In genomic region chr7:35670856-35671569, GRCh38 we compare ENCODE assay signal across 1 cellular context.
TF ChIP-seq lines count a peak whose summit lies in the region.

No MANE protein-coding gene starts in this region.

TF ChIP-seq in K562, 482 proteins besides CTCF, POLR2A, EP300 and RAD21 (continued from another document):
- no peak for TF ChIP-seq HINFP (tag; conservative IDR thresholded peaks at IDR 0.05; ENCODE audit: low read depth)
- TF ChIP-seq SIN3B (IDR thresholded peaks at IDR 0.05; ENCODE audit: low read depth), result no peak
- no peak for TF ChIP-seq ATF6 (CRISPR knock-in tag; IDR thresholded peaks at IDR 0.05)
- TF ChIP-seq E2F6 (IDR thresholded peaks at IDR 0.05; ENCODE audit: borderline replicate concordance in 1 of 2, extremely low read depth in 1 of 2, insufficient read depth in 1 of 2, insufficient read length in 1 of 2, low read depth in 1 of 2, low read length in 1 of 2, poor library complexity in 1 of 2, severe bottlenecking in 1 of 2), result no peak
- peak; percentile 87 for TF ChIP-seq MAFG (tag; conservative IDR thresholded peaks at IDR 0.05)
- 0 out of 2 replicates have a peak, but pooled peaks have one; percentile 27 for TF ChIP-seq SMARCA4 (IDR thresholded peaks at IDR 0.05)
- TF ChIP-seq CAMTA2 (CRISPR knock-in tag; conservative IDR thresholded peaks at IDR 0.05), result no peak
- TF ChIP-seq NFE2 (IDR thresholded peaks at IDR 0.05; ENCODE audit: low read depth), result peak; percentile 55
- TF ChIP-seq ELK3 (CRISPR knock-in tag; IDR thresholded peaks at IDR 0.05), result no peak
- TF ChIP-seq EP400 (IDR thresholded peaks at IDR 0.05), result no peak
- TF ChIP-seq CCNT2 (IDR thresholded peaks at IDR 0.05; ENCODE audit: borderline replicate concordance, extremely low read depth, insufficient read length, low read depth, low read length), result no peak
- TF ChIP-seq UBTF (IDR thresholded peaks at IDR 0.05; ENCODE audit: borderline replicate concordance in 1 of 2, low read depth in 2 of 2, low read length in 2 of 2), result no peak
- no peak for TF ChIP-seq TAL1 (IDR thresholded peaks at IDR 0.05)
- no peak for TF ChIP-seq ZBTB34 (CRISPR knock-in tag; IDR thresholded peaks at IDR 0.05)
- TF ChIP-seq PURB (CRISPR knock-in tag; IDR thresholded peaks at IDR 0.05; ENCODE audit: low read depth), result no peak
- TF ChIP-seq SRSF7 (optimal IDR thresholded peaks at IDR 0.05; ENCODE audit: low read depth, low read length), result no peak
- TF ChIP-seq MEIS2 (IDR thresholded peaks at IDR 0.05; ENCODE audit: partially characterized antibody), result no peak
- no peak for TF ChIP-seq MAFK (IDR thresholded peaks at IDR 0.05; ENCODE audit: low read length)
- no peak for TF ChIP-seq RBM17 (IDR thresholded peaks at IDR 0.05; ENCODE audit: borderline replicate concordance, low read depth, low read length)
- peak; percentile 39; the same call in 1 of the 2 replicates for TF ChIP-seq NFE2L1 (tag; IDR thresholded peaks at IDR 0.05; ENCODE audit: borderline replicate concordance, low read depth)
- TF ChIP-seq NFATC3 (IDR thresholded peaks at IDR 0.05), result no peak
- TF ChIP-seq ARID1B (IDR thresholded peaks at IDR 0.05), result peak; percentile 29; the same call in 1 of the 2 replicates
- no peak for TF ChIP-seq MTF1 (CRISPR knock-in tag; IDR thresholded peaks at IDR 0.05; ENCODE audit: borderline replicate concordance)
- no peak for TF ChIP-seq STAT6 (CRISPR knock-in tag; IDR thresholded peaks at IDR 0.05)
- TF ChIP-seq MEF2D (tag; conservative IDR thresholded peaks at IDR 0.05; ENCODE audit: low read depth), result no peak
- TF ChIP-seq MCM5 (IDR thresholded peaks at IDR 0.05; ENCODE audit: low read depth), result no peak
- TF ChIP-seq ZNF717 (CRISPR knock-in tag; IDR thresholded peaks at IDR 0.05), result no peak
- no peak for TF ChIP-seq ARID2 (IDR thresholded peaks at IDR 0.05)
- TF ChIP-seq MAFF (IDR thresholded peaks at IDR 0.05; ENCODE audit: low read length), result peak; percentile 59
- no peak for TF ChIP-seq VEZF1 (CRISPR knock-in tag; IDR thresholded peaks at IDR 0.05)
- TF ChIP-seq IFI16 (CRISPR knock-in tag; IDR thresholded peaks at IDR 0.05), result no peak
- no peak for TF ChIP-seq POLR2B (IDR thresholded peaks at IDR 0.05; ENCODE audit: low read depth, partially characterized antibody)
- TF ChIP-seq ZNF316 (IDR thresholded peaks at IDR 0.05), result peak; percentile 92
- TF ChIP-seq SMARCB1 (IDR thresholded peaks at IDR 0.05; ENCODE audit: insufficient read length, low read depth), result no peak
- TF ChIP-seq HMG20A (CRISPR knock-in tag; conservative IDR thresholded peaks at IDR 0.05), result no peak
- TF ChIP-seq CBFA2T2 (conservative IDR thresholded peaks at IDR 0.05), result no peak
- TF ChIP-seq ZNF347 (CRISPR knock-in tag; IDR thresholded peaks at IDR 0.05; ENCODE audit: low read depth), result no peak
